ENCODE assay signal across 12 cellular contexts in genomic region chr13:42702726-42703125, GRCh38.
"Had no signal": no experiment of that assay in that cellular context is flagged by ENCODE, and none has a peak within 500 bp of the region (broad histone marks: within the 10 kb centered on the region; RNA-seq: fewer than 3 reads in every experiment).

No MANE protein-coding gene starts in this region.

- H3K4me3 ChIP-seq: psoas muscle, sigmoid colon, spleen had no signal

- ATAC-seq: activated CD4-positive, CD25-positive, alpha-beta regulatory T cell treated with anti-CD3 and anti-CD28 coated beads, Interleukin-2, amount 50 U/mL, for 24 hours; natural killer cell; psoas muscle had no signal

- DNase-seq: activated CD4-positive, alpha-beta T cell treated with anti-CD3 and anti-CD28 coated beads, Interleukin-2, amount 50 U/mL, for 1 hour; activated CD8-positive, alpha-beta memory T cell treated with anti-CD3 and anti-CD28 coated beads for 24 hours; activated naive CD4-positive, alpha-beta T cell treated with anti-CD3 and anti-CD28 coated beads for 36 hours; brain microvascular endothelial cell; endodermal cell; mesendoderm; natural killer cell; psoas muscle; sigmoid colon; spleen; stimulated activated CD4-positive, alpha-beta T cell treated with anti-CD3 and anti-CD28 coated beads, Interleukin-1b, Interleukin-23, amount 100 ng/mL, for 48 hours had no signal

- H3K27ac ChIP-seq: brain microvascular endothelial cell, psoas muscle, sigmoid colon, spleen had no signal

- H3K4me1 ChIP-seq: psoas muscle, sigmoid colon, spleen had no signal

- H3K36me3 ChIP-seq: brain microvascular endothelial cell, sigmoid colon, spleen had no signal

- H3K27me3 ChIP-seq: brain microvascular endothelial cell, sigmoid colon had no signal

- H3K9me3 ChIP-seq: psoas muscle, sigmoid colon, spleen had no signal
